In the genomic region with DNA sequence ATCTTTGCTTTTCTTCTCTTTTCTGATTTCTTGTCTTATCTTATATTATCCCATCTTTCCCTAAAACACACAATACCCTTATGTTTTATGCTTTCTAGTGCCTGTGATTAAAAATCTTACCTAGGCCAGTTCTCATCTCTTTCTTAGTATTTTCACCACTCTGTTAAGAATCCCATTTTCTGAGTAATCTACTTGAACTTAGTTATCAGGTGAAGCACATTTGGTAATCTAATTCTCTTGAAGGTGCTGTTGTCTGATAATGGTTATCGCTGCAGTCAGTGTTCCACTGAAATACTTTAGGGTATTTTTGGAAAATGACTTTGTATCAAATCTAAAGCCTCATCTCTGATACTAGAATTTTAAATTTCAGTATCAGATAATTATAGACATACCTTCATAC, we compare ENCODE assay signal across 1 cellular context.
TF ChIP-seq lines count a peak whose summit lies in the region.

No MANE protein-coding gene starts in this region.

TF ChIP-seq in K562, 482 proteins besides CTCF, POLR2A, EP300 and RAD21 (continues in another document):
- TF ChIP-seq GTF2F1 (IDR thresholded peaks at IDR 0.05; ENCODE audit: low read depth, low read length) (no peak), HLTF (IDR thresholded peaks at IDR 0.05) (peak; percentile 21; the same call in 1 of the 2 replicates), MAFK (IDR thresholded peaks at IDR 0.05; ENCODE audit: low read length) (no peak), NCOA6 (IDR thresholded peaks at IDR 0.05) (0 out of 2 replicates have a peak, but pooled peaks have one; percentile 30), ZNF764 (CRISPR knock-in tag; IDR thresholded peaks at IDR 0.05; ENCODE audit: low read depth) (no peak), HCFC1 (IDR thresholded peaks at IDR 0.05; ENCODE audit: low read depth, low read length) (no peak), SOX6 (IDR thresholded peaks at IDR 0.05) (peak; percentile 97), ZNF644 (tag; IDR thresholded peaks at IDR 0.05; ENCODE audit: low read depth) (peak; percentile 80; the same call in 1 of the 2 replicates), FOXM1 (IDR thresholded peaks at IDR 0.05; ENCODE audit: low read depth) (peak; percentile 98), FOXM1 (CRISPR knock-in tag; IDR thresholded peaks at IDR 0.05; ENCODE audit: low read depth) (no peak), JUND (IDR thresholded peaks at IDR 0.05; ENCODE audit: borderline replicate concordance, low read depth, low read length) (peak; percentile 82; the same call in 1 of the 2 replicates), JUND (tag; IDR thresholded peaks at IDR 0.05; ENCODE audit: borderline replicate concordance, low read depth, low read length) (peak; percentile 11; the same call in 1 of the 3 replicates), ILF3 (IDR thresholded peaks at IDR 0.05; ENCODE audit: borderline replicate concordance) (peak; percentile 80; the same call in 1 of the 2 replicates), TAF9B (IDR thresholded peaks at IDR 0.05; ENCODE audit: partially characterized antibody) (peak; percentile 44), CBX3 (IDR thresholded peaks at IDR 0.05; ENCODE audit: borderline replicate concordance in 1 of 2, low read length in 2 of 2) (peak in 1 of 2 experiments; percentile 57; a peak in 1 of 3 replicates), RFX5 (IDR thresholded peaks at IDR 0.05; ENCODE audit: low read depth, low read length) (no peak), MTA1 (IDR thresholded peaks at IDR 0.05; ENCODE audit: borderline replicate concordance) (peak; percentile 89), STAT5A (IDR thresholded peaks at IDR 0.05; ENCODE audit: borderline replicate concordance, low read length) (peak; percentile 99), PCBP2 (IDR thresholded peaks at IDR 0.05; ENCODE audit: low read depth, low read length, poor library complexity, severe bottlenecking) (no peak), NFATC3 (IDR thresholded peaks at IDR 0.05) (peak; percentile 84), PHTF2 (CRISPR knock-in tag; IDR thresholded peaks at IDR 0.05) (peak; percentile 46; the same call in 1 of the 2 replicates), FOSL1 (tag; conservative IDR thresholded peaks at IDR 0.05) (peak; percentile 84), CEBPG (CRISPR knock-in tag; IDR thresholded peaks at IDR 0.05) (no peak), CEBPG (tag; conservative IDR thresholded peaks at IDR 0.05 in 1 of 2, IDR thresholded peaks at IDR 0.05 in 1 of 2) (no peak), CCNT2 (IDR thresholded peaks at IDR 0.05; ENCODE audit: borderline replicate concordance, extremely low read depth, insufficient read length, low read depth, low read length) (peak; percentile 86), KLF16 (IDR thresholded peaks at IDR 0.05) (peak; percentile 95), DMBX1 (CRISPR knock-in tag; IDR thresholded peaks at IDR 0.05; ENCODE audit: borderline replicate concordance) (peak; percentile 72; the same call in 1 of the 2 replicates), PML (IDR thresholded peaks at IDR 0.05; ENCODE audit: low read length) (peak; percentile 99), SMARCC2 (IDR thresholded peaks at IDR 0.05; ENCODE audit: low read depth) (peak; percentile 97), ZBED1 (IDR thresholded peaks at IDR 0.05) (peak; percentile 75; the same call in 1 of the 2 replicates), PHB2 (IDR thresholded peaks at IDR 0.05; ENCODE audit: low read depth) (peak; percentile 94), ARNT (IDR thresholded peaks at IDR 0.05) (peak; percentile 86 to 92), ARID1B (IDR thresholded peaks at IDR 0.05) (peak; percentile 100), TBL1XR1 (IDR thresholded peaks at IDR 0.05; ENCODE audit: low read length in 2 of 2) (peak in 1 of 2 experiments; percentile 99; a peak in 2 of 4 replicates), SAP30 (IDR thresholded peaks at IDR 0.05; ENCODE audit: borderline replicate concordance, insufficient read depth, low read depth, low read length, poor library complexity, severe bottlenecking) (no peak), MECOM (CRISPR knock-in tag; IDR thresholded peaks at IDR 0.05) (peak; percentile 32; the same call in 1 of the 2 replicates), MTA2 (IDR thresholded peaks at IDR 0.05; ENCODE audit: low read depth) (peak; percentile 99), BRCA1 (IDR thresholded peaks at IDR 0.05) (no peak), BRCA1 (CRISPR knock-in tag; IDR thresholded peaks at IDR 0.05) (no peak), MXI1 (IDR thresholded peaks at IDR 0.05; ENCODE audit: low read depth, low read length) (no peak), HDAC2 (IDR thresholded peaks at IDR 0.05) (peak; percentile 93), BRD9 (IDR thresholded peaks at IDR 0.05; ENCODE audit: low read depth, partially characterized antibody) (peak; percentile 67), MBD2 (IDR thresholded peaks at IDR 0.05; ENCODE audit: borderline replicate concordance, low read depth) (peak; percentile 41; the same call in 1 of the 2 replicates), POLR3G (IDR thresholded peaks at IDR 0.05; ENCODE audit: extremely low read depth, insufficient read length, insufficient replicate concordance) (no peak), NEUROD1 (IDR thresholded peaks at IDR 0.05; ENCODE audit: borderline replicate concordance, low read depth, low read length, partially characterized antibody) (peak; percentile 44), RAD51 (IDR thresholded peaks at IDR 0.05; ENCODE audit: borderline replicate concordance, low read depth) (no peak), CEBPB (tag; IDR thresholded peaks at IDR 0.05) (no peak), ZNF239 (CRISPR knock-in tag; IDR thresholded peaks at IDR 0.05) (peak; percentile 41), NCOA2 (IDR thresholded peaks at IDR 0.05; ENCODE audit: partially characterized antibody in 2 of 2) (peak; percentile 72 to 75)
- TF ChIP-seq, protein P1, sequence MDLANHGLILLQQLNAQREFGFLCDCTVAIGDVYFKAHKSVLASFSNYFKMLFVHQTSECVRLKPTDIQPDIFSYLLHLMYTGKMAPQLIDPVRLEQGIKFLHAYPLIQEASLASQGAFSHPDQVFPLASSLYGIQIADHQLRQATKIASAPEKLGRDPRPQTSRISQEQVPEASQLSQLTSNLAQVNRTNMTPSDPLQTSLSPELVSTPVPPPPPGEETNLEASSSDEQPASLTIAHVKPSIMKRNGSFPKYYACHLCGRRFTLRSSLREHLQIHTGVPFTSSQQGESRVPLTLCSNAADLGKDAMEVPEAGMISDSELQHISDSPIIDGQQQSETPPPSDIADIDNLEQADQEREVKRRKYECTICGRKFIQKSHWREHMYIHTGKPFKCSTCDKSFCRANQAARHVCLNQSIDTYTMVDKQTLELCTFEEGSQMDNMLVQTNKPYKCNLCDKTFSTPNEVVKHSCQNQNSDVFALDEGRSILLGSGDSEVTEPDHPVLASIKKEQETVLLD (IDR thresholded peaks at IDR 0.05) = peak; percentile 60; the same call in 1 of the 2 replicates
- TF ChIP-seq, protein P2, sequence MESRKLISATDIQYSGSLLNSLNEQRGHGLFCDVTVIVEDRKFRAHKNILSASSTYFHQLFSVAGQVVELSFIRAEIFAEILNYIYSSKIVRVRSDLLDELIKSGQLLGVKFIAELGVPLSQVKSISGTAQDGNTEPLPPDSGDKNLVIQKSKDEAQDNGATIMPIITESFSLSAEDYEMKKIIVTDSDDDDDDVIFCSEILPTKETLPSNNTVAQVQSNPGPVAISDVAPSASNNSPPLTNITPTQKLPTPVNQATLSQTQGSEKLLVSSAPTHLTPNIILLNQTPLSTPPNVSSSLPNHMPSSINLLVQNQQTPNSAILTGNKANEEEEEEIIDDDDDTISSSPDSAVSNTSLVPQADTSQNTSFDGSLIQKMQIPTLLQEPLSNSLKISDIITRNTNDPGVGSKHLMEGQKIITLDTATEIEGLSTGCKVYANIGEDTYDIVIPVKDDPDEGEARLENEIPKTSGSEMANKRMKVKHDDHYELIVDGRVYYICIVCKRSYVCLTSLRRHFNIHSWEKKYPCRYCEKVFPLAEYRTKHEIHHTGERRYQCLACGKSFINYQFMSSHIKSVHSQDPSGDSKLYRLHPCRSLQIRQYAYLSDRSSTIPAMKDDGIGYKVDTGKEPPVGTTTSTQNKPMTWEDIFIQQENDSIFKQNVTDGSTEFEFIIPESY (CRISPR knock-in tag; IDR thresholded peaks at IDR 0.05) = no peak
- TF ChIP-seq, protein P3, sequence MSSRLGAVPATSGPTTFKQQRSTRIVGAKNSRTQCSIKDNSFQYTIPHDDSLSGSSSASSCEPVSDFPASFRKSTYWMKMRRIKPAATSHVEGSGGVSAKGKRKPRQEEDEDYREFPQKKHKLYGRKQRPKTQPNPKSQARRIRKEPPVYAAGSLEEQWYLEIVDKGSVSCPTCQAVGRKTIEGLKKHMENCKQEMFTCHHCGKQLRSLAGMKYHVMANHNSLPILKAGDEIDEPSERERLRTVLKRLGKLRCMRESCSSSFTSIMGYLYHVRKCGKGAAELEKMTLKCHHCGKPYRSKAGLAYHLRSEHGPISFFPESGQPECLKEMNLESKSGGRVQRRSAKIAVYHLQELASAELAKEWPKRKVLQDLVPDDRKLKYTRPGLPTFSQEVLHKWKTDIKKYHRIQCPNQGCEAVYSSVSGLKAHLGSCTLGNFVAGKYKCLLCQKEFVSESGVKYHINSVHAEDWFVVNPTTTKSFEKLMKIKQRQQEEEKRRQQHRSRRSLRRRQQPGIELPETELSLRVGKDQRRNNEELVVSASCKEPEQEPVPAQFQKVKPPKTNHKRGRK (tag; IDR thresholded peaks at IDR 0.05) = no peak; the same call in 1 of the 2 replicates
- TF ChIP-seq, protein P4, sequence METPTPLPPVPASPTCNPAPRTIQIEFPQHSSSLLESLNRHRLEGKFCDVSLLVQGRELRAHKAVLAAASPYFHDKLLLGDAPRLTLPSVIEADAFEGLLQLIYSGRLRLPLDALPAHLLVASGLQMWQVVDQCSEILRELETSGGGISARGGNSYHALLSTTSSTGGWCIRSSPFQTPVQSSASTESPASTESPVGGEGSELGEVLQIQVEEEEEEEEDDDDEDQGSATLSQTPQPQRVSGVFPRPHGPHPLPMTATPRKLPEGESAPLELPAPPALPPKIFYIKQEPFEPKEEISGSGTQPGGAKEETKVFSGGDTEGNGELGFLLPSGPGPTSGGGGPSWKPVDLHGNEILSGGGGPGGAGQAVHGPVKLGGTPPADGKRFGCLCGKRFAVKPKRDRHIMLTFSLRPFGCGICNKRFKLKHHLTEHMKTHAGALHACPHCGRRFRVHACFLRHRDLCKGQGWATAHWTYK (CRISPR knock-in tag; IDR thresholded peaks at IDR 0.05) = peak; percentile 78; the same call in 1 of the 2 replicates
- TF ChIP-seq, protein P5, sequence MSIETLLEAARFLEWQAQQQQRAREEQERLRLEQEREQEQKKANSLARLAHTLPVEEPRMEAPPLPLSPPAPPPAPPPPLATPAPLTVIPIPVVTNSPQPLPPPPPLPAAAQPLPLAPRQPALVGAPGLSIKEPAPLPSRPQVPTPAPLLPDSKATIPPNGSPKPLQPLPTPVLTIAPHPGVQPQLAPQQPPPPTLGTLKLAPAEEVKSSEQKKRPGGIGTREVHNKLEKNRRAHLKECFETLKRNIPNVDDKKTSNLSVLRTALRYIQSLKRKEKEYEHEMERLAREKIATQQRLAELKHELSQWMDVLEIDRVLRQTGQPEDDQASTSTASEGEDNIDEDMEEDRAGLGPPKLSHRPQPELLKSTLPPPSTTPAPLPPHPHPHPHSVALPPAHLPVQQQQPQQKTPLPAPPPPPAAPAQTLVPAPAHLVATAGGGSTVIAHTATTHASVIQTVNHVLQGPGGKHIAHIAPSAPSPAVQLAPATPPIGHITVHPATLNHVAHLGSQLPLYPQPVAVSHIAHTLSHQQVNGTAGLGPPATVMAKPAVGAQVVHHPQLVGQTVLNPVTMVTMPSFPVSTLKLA (conservative IDR thresholded peaks at IDR 0.05) = 0 out of 4 replicates have a peak, but pooled peaks of 1 of the 2 experiments have one; percentile 47
- TF ChIP-seq, protein P6, sequence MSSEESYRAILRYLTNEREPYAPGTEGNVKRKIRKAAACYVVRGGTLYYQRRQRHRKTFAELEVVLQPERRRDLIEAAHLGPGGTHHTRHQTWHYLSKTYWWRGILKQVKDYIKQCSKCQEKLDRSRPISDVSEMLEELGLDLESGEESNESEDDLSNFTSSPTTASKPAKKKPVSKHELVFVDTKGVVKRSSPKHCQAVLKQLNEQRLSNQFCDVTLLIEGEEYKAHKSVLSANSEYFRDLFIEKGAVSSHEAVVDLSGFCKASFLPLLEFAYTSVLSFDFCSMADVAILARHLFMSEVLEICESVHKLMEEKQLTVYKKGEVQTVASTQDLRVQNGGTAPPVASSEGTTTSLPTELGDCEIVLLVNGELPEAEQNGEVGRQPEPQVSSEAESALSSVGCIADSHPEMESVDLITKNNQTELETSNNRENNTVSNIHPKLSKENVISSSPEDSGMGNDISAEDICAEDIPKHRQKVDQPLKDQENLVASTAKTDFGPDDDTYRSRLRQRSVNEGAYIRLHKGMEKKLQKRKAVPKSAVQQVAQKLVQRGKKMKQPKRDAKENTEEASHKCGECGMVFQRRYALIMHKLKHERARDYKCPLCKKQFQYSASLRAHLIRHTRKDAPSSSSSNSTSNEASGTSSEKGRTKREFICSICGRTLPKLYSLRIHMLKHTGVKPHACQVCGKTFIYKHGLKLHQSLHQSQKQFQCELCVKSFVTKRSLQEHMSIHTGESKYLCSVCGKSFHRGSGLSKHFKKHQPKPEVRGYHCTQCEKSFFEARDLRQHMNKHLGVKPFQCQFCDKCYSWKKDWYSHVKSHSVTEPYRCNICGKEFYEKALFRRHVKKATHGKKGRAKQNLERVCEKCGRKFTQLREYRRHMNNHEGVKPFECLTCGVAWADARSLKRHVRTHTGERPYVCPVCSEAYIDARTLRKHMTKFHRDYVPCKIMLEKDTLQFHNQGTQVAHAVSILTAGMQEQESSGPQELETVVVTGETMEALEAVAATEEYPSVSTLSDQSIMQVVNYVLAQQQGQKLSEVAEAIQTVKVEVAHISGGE (CRISPR knock-in tag; IDR thresholded peaks at IDR 0.05) = peak in 1 of 3 experiments; percentile 58; a peak in 1 of 6 replicates
- TF ChIP-seq, protein P7, sequence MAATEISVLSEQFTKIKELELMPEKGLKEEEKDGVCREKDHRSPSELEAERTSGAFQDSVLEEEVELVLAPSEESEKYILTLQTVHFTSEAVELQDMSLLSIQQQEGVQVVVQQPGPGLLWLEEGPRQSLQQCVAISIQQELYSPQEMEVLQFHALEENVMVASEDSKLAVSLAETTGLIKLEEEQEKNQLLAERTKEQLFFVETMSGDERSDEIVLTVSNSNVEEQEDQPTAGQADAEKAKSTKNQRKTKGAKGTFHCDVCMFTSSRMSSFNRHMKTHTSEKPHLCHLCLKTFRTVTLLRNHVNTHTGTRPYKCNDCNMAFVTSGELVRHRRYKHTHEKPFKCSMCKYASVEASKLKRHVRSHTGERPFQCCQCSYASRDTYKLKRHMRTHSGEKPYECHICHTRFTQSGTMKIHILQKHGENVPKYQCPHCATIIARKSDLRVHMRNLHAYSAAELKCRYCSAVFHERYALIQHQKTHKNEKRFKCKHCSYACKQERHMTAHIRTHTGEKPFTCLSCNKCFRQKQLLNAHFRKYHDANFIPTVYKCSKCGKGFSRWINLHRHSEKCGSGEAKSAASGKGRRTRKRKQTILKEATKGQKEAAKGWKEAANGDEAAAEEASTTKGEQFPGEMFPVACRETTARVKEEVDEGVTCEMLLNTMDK (IDR thresholded peaks at IDR 0.05; ENCODE audit: borderline replicate concordance, insufficient read depth, low read depth, low read length, poor library complexity, severe bottlenecking) = no peak
- TF ChIP-seq, protein P8, sequence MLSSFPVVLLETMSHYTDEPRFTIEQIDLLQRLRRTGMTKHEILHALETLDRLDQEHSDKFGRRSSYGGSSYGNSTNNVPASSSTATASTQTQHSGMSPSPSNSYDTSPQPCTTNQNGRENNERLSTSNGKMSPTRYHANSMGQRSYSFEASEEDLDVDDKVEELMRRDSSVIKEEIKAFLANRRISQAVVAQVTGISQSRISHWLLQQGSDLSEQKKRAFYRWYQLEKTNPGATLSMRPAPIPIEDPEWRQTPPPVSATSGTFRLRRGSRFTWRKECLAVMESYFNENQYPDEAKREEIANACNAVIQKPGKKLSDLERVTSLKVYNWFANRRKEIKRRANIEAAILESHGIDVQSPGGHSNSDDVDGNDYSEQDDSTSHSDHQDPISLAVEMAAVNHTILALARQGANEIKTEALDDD (IDR thresholded peaks at IDR 0.05) = peak; percentile 80
